In the genomic region with DNA sequence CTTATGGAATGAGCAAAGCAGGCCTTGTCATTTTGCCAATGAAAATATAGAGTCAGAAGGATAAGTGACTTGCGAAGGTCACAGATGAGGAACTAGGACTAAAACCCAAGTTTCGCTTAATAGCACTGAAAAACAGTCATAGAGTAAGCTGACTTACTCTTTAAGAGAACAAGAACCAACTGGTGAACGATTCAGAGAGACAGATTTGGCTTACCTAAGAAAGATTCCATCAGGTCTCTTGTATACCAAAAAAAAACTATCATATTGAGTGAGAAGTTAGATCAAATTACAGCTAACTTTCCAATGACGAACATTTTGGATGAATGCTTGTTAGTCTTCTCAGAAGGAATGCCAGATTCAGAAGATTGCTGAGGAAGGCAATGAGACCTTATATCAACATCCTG, we compare ENCODE assay signal across 23 cellular contexts.
A peak's percentile ranks its signal among the peaks of the same experiment; 100 is the strongest.
DNase-seq lines count a peak whose midpoint lies in the region; ATAC-seq, FAIRE-seq and TF ChIP-seq lines count a peak whose summit lies in the region.
"Had no signal": no experiment of that assay in that cellular context is flagged by ENCODE, and none has a peak within 500 bp of the region (broad histone marks: within the 10 kb centered on the region; RNA-seq: fewer than 3 reads in every experiment).

No MANE protein-coding gene starts in this region.

- no peak overlapping the region for H2BK20ac ChIP-seq in IMR-90 (ENCODE audit: low read depth, low read length)

- TF ChIP-seq POLR2A in IMR-90 (IDR thresholded peaks at IDR 0.05; ENCODE audit: low read depth, low read length) (no peak), K562 (conservative IDR thresholded peaks at IDR 0.05) (no peak), esophagus muscularis mucosa (IDR thresholded peaks at IDR 0.05; ENCODE audit: low read depth) (no peak)

- H3K4me2 ChIP-seq in IMR-90 (ENCODE audit: low read depth, low read length), result no peak overlapping the region
- H3K4me2 ChIP-seq in K562 (ENCODE audit: insufficient read depth, low read length), result no peak overlapping the region
- H3K4me2 ChIP-seq: BLaER1 treated with 17β-estradiol and CSF1 and Interleukin-3, amounts not matched to agents 10 nM and 100 nM had no signal

- H3K4me1 ChIP-seq in IMR-90 (ENCODE audit: control insufficient read depth, insufficient read depth, low read length), result no peaks in the 10 kb centered on the region
- H3K4me1 ChIP-seq in K562 (replicated peaks in 1 of 2; ENCODE audit: control insufficient read depth in 2 of 2, insufficient read depth in 2 of 2, low read length in 2 of 2), result peaks cover 0 to 10% of the 10 kb centered on the region in 2 experiments; a peak in 2 of 5 replicates
- no peaks in the 10 kb centered on the region for H3K4me1 ChIP-seq in esophagus muscularis mucosa
- H3K4me1 ChIP-seq: colonic mucosa, lower lobe of right lung had no signal

- H4K5ac ChIP-seq in IMR-90 (ENCODE audit: low read depth, low read length), result no peak overlapping the region

- in situ Hi-C loops in IMR-90 (cut with MboI; ENCODE audit: low sequenced_read_pairs), result no loop called here
- in situ Hi-C loops in K562 (cut with MboI), result no loop called here

- BruUV-seq in IMR-90 (replicated peaks; lab: Mats Ljungman, UMichigan), result no TSS peak
- BruUV-seq in K562 (replicated peaks; lab: Mats Ljungman, UMichigan), result no TSS peak

- H3K4me3 Mint-ChIP-seq in natural killer cell treated with Interleukin-12 subunit alpha and Interleukin-12 subunit beta and Interleukin-15 and Interleukin-18, amount 100 ng/mL, for 72 hours, result no peak overlapping the region

- H3K9me3 ChIP-seq in IMR-90 (ENCODE audit: control insufficient read depth, insufficient read depth, low read length) (no peaks in the 10 kb centered on the region), K562 (replicated peaks; ENCODE audit: control insufficient read depth, insufficient read depth, low read depth, low read length) (no peaks in the 10 kb centered on the region), esophagus muscularis mucosa (no peaks in the 10 kb centered on the region)
- H3K9me3 ChIP-seq: colonic mucosa, lower lobe of right lung had no signal

- H3K14ac ChIP-seq in IMR-90 (replicated peaks; ENCODE audit: low read depth, low read length), result no peak overlapping the region

- peaks cover 15 to 20% of the 10 kb centered on the region in 2 donors for H3K27me3 Mint-ChIP-seq in natural killer cell treated with Interleukin-12 subunit alpha and Interleukin-12 subunit beta and Interleukin-15 and Interleukin-18, amount 100 ng/mL, for 72 hours

- no peaks in the 10 kb centered on the region for H4K20me1 ChIP-seq in IMR-90 (ENCODE audit: insufficient read depth, low read length)
- no peaks in the 10 kb centered on the region for H4K20me1 ChIP-seq in K562 (replicated peaks; ENCODE audit: control insufficient read depth, insufficient read depth, low read length)
- H4K20me1 ChIP-seq: BLaER1 treated with 17β-estradiol and CSF1 and Interleukin-3, amounts not matched to agents 10 nM and 100 nM had no signal

- H4K91ac ChIP-seq in IMR-90 (ENCODE audit: insufficient read depth, low read depth, low read length), result no peak overlapping the region

- no peak overlapping the region for H3K56ac ChIP-seq in IMR-90 (ENCODE audit: extremely low read depth, insufficient read depth, low read length)

- H3K9me3 Mint-ChIP-seq in natural killer cell treated with Interleukin-12 subunit alpha and Interleukin-12 subunit beta and Interleukin-15 and Interleukin-18, amount 100 ng/mL, for 72 hours, result no peaks in the 10 kb centered on the region
- H3K9me3 Mint-ChIP-seq: activated naive CD4-positive, alpha-beta T cell treated with anti-CD3 and anti-CD28 coated beads, Interleukin-2, amount 50 U/mL, for 72 hours had no signal

- no peak overlapping the region for H3K18ac ChIP-seq in IMR-90 (ENCODE audit: low read depth, low read length)

- no peak overlapping the region for H4K8ac ChIP-seq in IMR-90 (ENCODE audit: low read depth in 2 of 2, low read length in 2 of 2)

- dilution Hi-C loops in IMR-90 (cut with HindIII; ENCODE audit: low sequenced_read_pairs, unreplicated experiment), result no loop called here

- H3K27ac ChIP-seq in IMR-90 (ENCODE audit: insufficient read depth, low read length) (no peak overlapping the region), K562 (ENCODE audit: extremely low read depth, low read depth, low read length) (no peak overlapping the region), esophagus muscularis mucosa (replicated peaks in 1 of 4) (no peak overlapping the region)
- H3K27ac ChIP-seq: BLaER1 treated with 17β-estradiol and CSF1 and Interleukin-3, amounts not matched to agents 10 nM and 100 nM; colonic mucosa; lower lobe of right lung had no signal

- no peak for TF ChIP-seq EP300 in K562 (IDR thresholded peaks at IDR 0.05; ENCODE audit: low read length)
- no peak for TF ChIP-seq EP300 in esophagus muscularis mucosa (IDR thresholded peaks at IDR 0.05)

- H3K27ac Mint-ChIP-seq in natural killer cell treated with Interleukin-12 subunit alpha and Interleukin-12 subunit beta and Interleukin-15 and Interleukin-18, amount 100 ng/mL, for 72 hours, result no peak overlapping the region
- H3K27ac Mint-ChIP-seq: activated naive CD4-positive, alpha-beta T cell treated with anti-CD3 and anti-CD28 coated beads, Interleukin-2, amount 50 U/mL, for 72 hours had no signal

- H3K9ac ChIP-seq in IMR-90 (ENCODE audit: low read depth, low read length) (no peak overlapping the region), K562 (ENCODE audit: insufficient read depth in 1 of 2, low read depth in 2 of 2, low read length in 2 of 2) (no peak overlapping the region)
- H3K9ac ChIP-seq: BLaER1 treated with 17β-estradiol and CSF1 and Interleukin-3, amounts not matched to agents 10 nM and 100 nM had no signal

- ATAC-seq in IMR-90 (ENCODE audit: low read depth) (no peak), K562 (no peak), HG02938 (IDR thresholded peaks at IDR 0.05; ENCODE audit: unreplicated experiment) (no peak)
- ATAC-seq in natural killer cell treated with Interleukin-12 subunit alpha and Interleukin-12 subunit beta and Interleukin-15 and Interleukin-18, amount 100 ng/mL, for 72 hours, result no peak
- ATAC-seq: activated naive CD4-positive, alpha-beta T cell treated with anti-CD3 and anti-CD28 coated beads, Interleukin-2, amount 50 U/mL, for 72 hours; lower lobe of right lung had no signal

- H2AFZ ChIP-seq in IMR-90 (replicated peaks; ENCODE audit: low read length, poor library complexity) (no peak overlapping the region), K562 (ENCODE audit: low read depth, low read length) (peak overlapping the region; percentile 41)

- WGBS in IMR-90 (ENCODE audit: extremely low coverage in 2 of 2, insufficient read length in 1 of 2), 2 experiments, result no CpG with 5 or more reads among the region's 4 CpGs
- 25% methylated on average over 4 of the region's 4 CpGs for WGBS in K562 (ENCODE audit: insufficient coverage, low coverage, missing lambda C conversion rate)
- WGBS in esophagus muscularis mucosa, result 69% methylated on average over 4 of the region's 4 CpGs

- intact Hi-C loops in IMR-90 (cut with micrococcal nuclease) (no loop called here), K562 (cut with micrococcal nuclease) (no loop called here), esophagus muscularis mucosa (cut with DNase I) (no loop called here)

- no peak overlapping the region for H3K4ac ChIP-seq in IMR-90 (ENCODE audit: low read depth, low read length)

- TF ChIP-seq RAD21 in IMR-90 (IDR thresholded peaks at IDR 0.05; ENCODE audit: low read length), result no peak
- TF ChIP-seq RAD21 in K562 (CRISPR knock-in tag; conservative IDR thresholded peaks at IDR 0.05 in 1 of 2, IDR thresholded peaks at IDR 0.05 in 1 of 2), result no peak

- no peak for TF ChIP-seq CTCF in IMR-90 (conservative IDR thresholded peaks at IDR 0.05; ENCODE audit: low read depth, low read length)
- TF ChIP-seq CTCF in K562 (IDR thresholded peaks at IDR 0.05 in 2 of 3, conservative IDR thresholded peaks at IDR 0.05 in 1 of 3; ENCODE audit: insufficient read depth in 2 of 3, low read depth in 1 of 3, low read length in 3 of 3), result no peak
- TF ChIP-seq CTCF in esophagus muscularis mucosa (IDR thresholded peaks at IDR 0.05), result no peak

- H2BK120ac ChIP-seq in IMR-90 (ENCODE audit: low read depth, low read length), result no peak overlapping the region

- H3K9me1 ChIP-seq in IMR-90 (ENCODE audit: insufficient read depth, low read length) (no peaks in the 10 kb centered on the region), K562 (ENCODE audit: control insufficient read depth, insufficient read depth, low read length) (no peaks in the 10 kb centered on the region)

- no peaks in the 10 kb centered on the region for H3K4me1 Mint-ChIP-seq in natural killer cell treated with Interleukin-12 subunit alpha and Interleukin-12 subunit beta and Interleukin-15 and Interleukin-18, amount 100 ng/mL, for 72 hours (ENCODE audit: low read depth in 2 of 2)

- DNase-seq in AG20443 (ENCODE audit: low spot score) (peak; percentile 15), IMR-90 (peak; percentile 45), K562 (ENCODE audit: extremely low read depth in 1 of 4, low spot score in 3 of 4) (no peak), iris pigment epithelial cell (ENCODE audit: low read depth) (peak; percentile 42), esophagus muscularis mucosa (ENCODE audit: extremely low spot score) (no peak), NCI-H748 treated with DMSO at 0.1 percent for 48 hours (lab: John Stamatoyannopoulos, UW) (no peak)
- no peak for DNase-seq in natural killer cell treated with Interleukin-12 subunit alpha and Interleukin-12 subunit beta and Interleukin-15 and Interleukin-18, amount 100 ng/mL, for 72 hours (ENCODE audit: low spot score)
- DNase-seq: activated CD4-positive, alpha-beta T cell treated with anti-CD3 and anti-CD28 coated beads for 1 hour; colonic mucosa; GOT3; hypothalamus; lower lobe of right lung; NCI-H1417 treated with DMSO at 0.1 percent for 48 hours; NCI-H526 treated with DMSO at 0.1 percent for 48 hours; Right ventricle myocardium superior; stimulated activated CD4-positive, alpha-beta T cell treated with anti-CD3 and anti-CD28 coated beads, Interleukin-12 subunit alpha, Interleukin-12 subunit beta, amount 100 ng/mL, for 4 hours; SW 1271 had no signal

- no peaks in the 10 kb centered on the region for H3K36me3 Mint-ChIP-seq in natural killer cell treated with Interleukin-12 subunit alpha and Interleukin-12 subunit beta and Interleukin-15 and Interleukin-18, amount 100 ng/mL, for 72 hours
- H3K36me3 Mint-ChIP-seq: activated naive CD4-positive, alpha-beta T cell treated with anti-CD3 and anti-CD28 coated beads, Interleukin-2, amount 50 U/mL, for 72 hours had no signal

- H3K4me3 ChIP-seq in IMR-90 (ENCODE audit: insufficient read depth, low read depth, low read length), result no peak overlapping the region
- H3K4me3 ChIP-seq in K562, result no peak overlapping the region
- H3K4me3 ChIP-seq in esophagus muscularis mucosa, result no peak overlapping the region
- H3K4me3 ChIP-seq: BLaER1 treated with 17β-estradiol and CSF1 and Interleukin-3, amounts not matched to agents 10 nM and 100 nM; colonic mucosa; lower lobe of right lung had no signal

- no peaks in the 10 kb centered on the region for H3K79me1 ChIP-seq in IMR-90 (ENCODE audit: low read depth in 1 of 2, low read length in 2 of 2)

- CTCF ChIA-PET in IMR-90 (lab: Yijun Ruan, JAX), result interaction anchor here (0.6 kb wide), 1 partner anchor 22 kb away, joined by 3 read pairs; no protein-coding TSS in a partner anchor
- CTCF ChIA-PET in K562 (lab: Yijun Ruan, JAX; ENCODE audit: low intra/inter-chr PET ratio), result no interaction called here

- no peak overlapping the region for H3K23ac ChIP-seq in IMR-90 (ENCODE audit: low read depth, low read length)

- no peak overlapping the region for H2AK5ac ChIP-seq in IMR-90 (ENCODE audit: low read depth, low read length)

- no peak for FAIRE-seq in K562 (lab: Jason Lieb, UNC)
- FAIRE-seq: A204.1, D721Med, keratinocyte had no signal

- no peaks in the 10 kb centered on the region for H3K79me2 ChIP-seq in K562 (ENCODE audit: control insufficient read depth, insufficient read depth, low read length)

- H3K36me3 ChIP-seq in IMR-90 (ENCODE audit: control insufficient read depth, insufficient read depth, low read length) (no peaks in the 10 kb centered on the region), K562 (ENCODE audit: control insufficient read depth, insufficient read depth, low read length) (no peaks in the 10 kb centered on the region), esophagus muscularis mucosa (no peaks in the 10 kb centered on the region)
- H3K36me3 ChIP-seq: BLaER1 treated with 17β-estradiol and CSF1 and Interleukin-3, amounts not matched to agents 10 nM and 100 nM; colonic mucosa; lower lobe of right lung had no signal

- peaks cover 6% of the 10 kb centered on the region for H3K27me3 ChIP-seq in IMR-90 (ENCODE audit: control insufficient read depth, insufficient read depth, low read length)
- H3K27me3 ChIP-seq in K562 (ENCODE audit: control insufficient read depth in 2 of 2, insufficient read depth in 2 of 2, low read length in 2 of 2), result no peaks in the 10 kb centered on the region
- peaks cover 0 to 35% (median 2%) of the 10 kb centered on the region in 4 donors for H3K27me3 ChIP-seq in esophagus muscularis mucosa
- H3K27me3 ChIP-seq: BLaER1 treated with 17β-estradiol and CSF1 and Interleukin-3, amounts not matched to agents 10 nM and 100 nM; colonic mucosa had no signal

- no peak overlapping the region for H2AK9ac ChIP-seq in IMR-90 (replicated peaks; ENCODE audit: low read depth, low read length, poor library complexity)

- H2BK5ac ChIP-seq in IMR-90 (ENCODE audit: low read depth, low read length, poor library complexity, severe bottlenecking), result no peak overlapping the region

- no peak overlapping the region for H2BK15ac ChIP-seq in IMR-90 (ENCODE audit: low read depth, low read length)

- POLR2A ChIA-PET in IMR-90 (lab: Charles Lee; ENCODE audit: unreplicated experiment) (no interaction called here), K562 (lab: Yijun Ruan, JAX) (no interaction called here)

Comparison
In these comparisons a context has a peak if more than half of its experiments do, and no peak if none do; other contexts are left out.
1. DNase-seq: peak in AG20443 (single experiment), IMR-90 (single experiment) and iris pigment epithelial cell (single experiment); none in K562 (0 of 4), natural killer cell treated with Interleukin-12 subunit alpha and Interleukin-12 subunit beta and Interleukin-15 and Interleukin-18, amount 100 ng/mL, for 72 hours (single experiment), esophagus muscularis mucosa (single experiment) and NCI-H748 treated with DMSO at 0.1 percent for 48 hours (single experiment).